In the genomic region with DNA sequence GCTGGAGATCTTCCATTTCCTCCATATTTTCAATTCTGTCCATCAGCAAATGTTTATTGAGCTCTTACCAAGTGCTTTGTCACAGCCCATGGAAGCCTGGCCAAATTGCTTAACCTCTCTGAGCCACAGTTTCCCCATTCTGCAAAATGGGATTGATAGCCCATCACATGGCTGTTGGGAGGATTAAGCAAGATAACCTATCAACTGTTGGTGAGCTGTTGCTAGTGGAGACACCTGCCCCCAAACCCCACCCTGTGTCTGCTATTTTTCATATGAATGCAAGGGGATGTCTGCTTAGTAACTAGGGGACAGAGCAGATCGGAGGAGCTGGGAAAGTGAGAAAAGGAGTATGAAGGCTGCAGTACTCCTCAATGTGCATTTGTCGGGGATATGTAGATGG, we compare ENCODE assay signal across 14 cellular contexts. TPM values are rescaled to one million over a fixed set of nuclear protein-coding genes. Genes with fewer than 3 reads are reported as not detected.
DNase-seq lines count a peak whose midpoint lies in the region; ATAC-seq, FAIRE-seq and TF ChIP-seq lines count a peak whose summit lies in the region.
"Had no signal": no experiment of that assay in that cellular context is flagged by ENCODE, and none has a peak within 500 bp of the region (broad histone marks: within the 10 kb centered on the region; RNA-seq: fewer than 3 reads in every experiment).

No MANE protein-coding gene starts in this region.

- TF ChIP-seq POLR2A in GM12891 (IDR thresholded peaks at IDR 0.05; ENCODE audit: low read depth, low read length), result no peak

- H3K9ac ChIP-seq in parathyroid adenoma, result no peak overlapping the region

- no peak overlapping the region for H3K27ac ChIP-seq in parathyroid adenoma

- intact Hi-C loops in activated CD4-positive, alpha-beta T cell treated with anti-CD3 and anti-CD28 coated beads for 36 hours (cut with DNase I, micrococcal nuclease), result loop anchor here in 1 of 2 experiments (5.0 kb wide), 1 partner anchor 1955 kb away; the partner anchor contains the start of gene UTP25

- no peak for TF ChIP-seq CTCF in parathyroid adenoma (IDR thresholded peaks at IDR 0.05)

- H3K27ac Mint-ChIP-seq in activated CD4-positive, alpha-beta T cell treated with anti-CD3 and anti-CD28 coated beads for 36 hours, result peak overlapping the region; percentile 88
- H3K27ac Mint-ChIP-seq in activated naive CD8-positive, alpha-beta T cell, result peak overlapping the region; percentile 88

- H3K36me3 ChIP-seq in parathyroid adenoma (ENCODE audit: control insufficient read depth, insufficient read depth, low read length), result no peaks in the 10 kb centered on the region
- H3K36me3 ChIP-seq: Peyer's patch had no signal

- DNase-seq in activated CD4-positive, alpha-beta T cell treated with anti-CD3 and anti-CD28 coated beads for 36 hours, result no peak
- no peak for DNase-seq in activated CD4-positive, alpha-beta T cell treated with anti-CD3 and anti-CD28 coated beads, Interleukin-2, amount 50 U/mL, for 48 hours
- DNase-seq in MV-4-11 (lab: John Stamatoyannopoulos, UW) (peak; percentile 41), glomerular visceral epithelial cell (ENCODE audit: extremely low spot score) (no peak), GM12891 (ENCODE audit: insufficient read length, low spot score) (no peak)
- DNase-seq: mucosa of descending colon, NCI-H2171, trophoblast cell had no signal

- POLR2A ChIA-PET in activated CD4-positive, alpha-beta T cell treated with anti-CD3 and anti-CD28 coated beads for 36 hours (lab: Charles Lee), result no interaction called here

- no peaks in the 10 kb centered on the region for H3K27me3 ChIP-seq in parathyroid adenoma (ENCODE audit: control insufficient read depth, insufficient read depth, low read length)
- H3K27me3 ChIP-seq: Peyer's patch had no signal

- peak overlapping the region; percentile 59 for H3K4me3 Mint-ChIP-seq in activated CD4-positive, alpha-beta T cell treated with anti-CD3 and anti-CD28 coated beads for 36 hours
- H3K4me3 Mint-ChIP-seq in activated naive CD8-positive, alpha-beta T cell, result peak overlapping the region; percentile 65

- H3K4me1 ChIP-seq in parathyroid adenoma, result peaks cover 11% of the 10 kb centered on the region

- peaks cover 3% of the 10 kb centered on the region for H3K36me3 Mint-ChIP-seq in activated CD4-positive, alpha-beta T cell treated with anti-CD3 and anti-CD28 coated beads for 36 hours (ENCODE audit: low read depth)
- no peaks in the 10 kb centered on the region for H3K36me3 Mint-ChIP-seq in activated naive CD8-positive, alpha-beta T cell

- no peak for FAIRE-seq in GM12891 (lab: Jason Lieb, UNC)
- FAIRE-seq: A204.1, TTC549 had no signal

- no peak for ATAC-seq in activated CD4-positive, alpha-beta T cell treated with anti-CD3 and anti-CD28 coated beads for 36 hours
- ATAC-seq in HG03342 (IDR thresholded peaks at IDR 0.05; ENCODE audit: unreplicated experiment), result no peak
- ATAC-seq: mucosa of descending colon had no signal

- H3K4me2 ChIP-seq in parathyroid adenoma (ENCODE audit: low read length), result no peak overlapping the region

- H3K4me1 Mint-ChIP-seq in activated CD4-positive, alpha-beta T cell treated with anti-CD3 and anti-CD28 coated beads for 36 hours, result peaks cover 59% of the 10 kb centered on the region
- H3K4me1 Mint-ChIP-seq in activated naive CD8-positive, alpha-beta T cell (ENCODE audit: low read depth), result peaks cover 70% of the 10 kb centered on the region

- no peaks in the 10 kb centered on the region for H3K9me3 ChIP-seq in parathyroid adenoma (ENCODE audit: control insufficient read depth, low read length)
- H3K9me3 ChIP-seq: mucosa of descending colon, Peyer's patch had no signal

- H3K27me3 Mint-ChIP-seq in activated CD4-positive, alpha-beta T cell treated with anti-CD3 and anti-CD28 coated beads for 36 hours, result no peaks in the 10 kb centered on the region
- H3K27me3 Mint-ChIP-seq in activated naive CD8-positive, alpha-beta T cell, result no peaks in the 10 kb centered on the region

- H3K79me2 ChIP-seq in parathyroid adenoma, result peaks cover 32% of the 10 kb centered on the region

- no peak overlapping the region for H3K4me3 ChIP-seq in parathyroid adenoma (ENCODE audit: low read depth, low read length)
- H3K4me3 ChIP-seq: mucosa of descending colon, Peyer's patch had no signal

- peak overlapping the region; percentile 83 for H2AFZ ChIP-seq in parathyroid adenoma

- CTCF ChIA-PET in activated CD4-positive, alpha-beta T cell treated with anti-CD3 and anti-CD28 coated beads for 36 hours (lab: Charles Lee), result interaction anchor here (0.7 to 17.2 kb wide), 10 partner anchors 12 to 179 kb away, joined by 3 to 297 read pairs (median 4); no protein-coding TSS in a partner anchor

- H3K9me3 Mint-ChIP-seq in activated CD4-positive, alpha-beta T cell treated with anti-CD3 and anti-CD28 coated beads for 36 hours (ENCODE audit: low read depth), result no peaks in the 10 kb centered on the region
- no peaks in the 10 kb centered on the region for H3K9me3 Mint-ChIP-seq in activated naive CD8-positive, alpha-beta T cell (ENCODE audit: low read depth)

TF ChIP-seq in GM12891, 5 proteins besides CTCF, POLR2A, EP300 and RAD21:
- no peak for TF ChIP-seq TAF1 (IDR thresholded peaks at IDR 0.05; ENCODE audit: low read depth, low read length)
- no peak for TF ChIP-seq SPI1 (IDR thresholded peaks at IDR 0.05; ENCODE audit: low read depth, low read length)
- TF ChIP-seq POU2F2 (IDR thresholded peaks at IDR 0.05; ENCODE audit: low read depth, low read length), result no peak
- no peak for TF ChIP-seq POLR2AphosphoS5 (IDR thresholded peaks at IDR 0.05; ENCODE audit: low read depth, low read length)
- no peak for TF ChIP-seq PAX5 (IDR thresholded peaks at IDR 0.05; ENCODE audit: insufficient read depth, low read length, severe bottlenecking)

RNA-seq across cellular contexts. Expression of gene CD34, which starts 38.3 kb away (rescaled TPM):
- total RNA-seq in activated CD4-positive, alpha-beta T cell treated with anti-CD3 and anti-CD28 coated beads for 36 hours, result under 1 TPM; 0.02 to 0.04 TPM
- polyA plus RNA-seq in GM12891 (2012; ENCODE audit: low read depth, missing spikeins), result not detected
